In genomic region chr6:106772270-106773142, GRCh38 we compare ENCODE assay signal across 21 cellular contexts.
"Had no signal": no experiment of that assay in that cellular context is flagged by ENCODE, and none has a peak within 500 bp of the region (broad histone marks: within the 10 kb centered on the region; RNA-seq: fewer than 3 reads in every experiment).

No MANE protein-coding gene starts in this region.

- H3K9me3 Mint-ChIP-seq: activated T-cell treated with anti-CD3 and anti-CD28 coated beads, Interleukin-2, amount 50 U/mL, for 4 hours; central memory CD8-positive, alpha-beta T cell; natural killer cell had no signal

- H3K4me1 ChIP-seq: colonic mucosa, left ventricle myocardium inferior had no signal

- H3K36me3 Mint-ChIP-seq: activated naive CD4-positive, alpha-beta T cell treated with anti-CD3 and anti-CD28 coated beads, Interleukin-2, amount 10 ng/mL, durations not matched to agents 7 days and 5 days; natural killer cell had no signal

- ATAC-seq: activated naive CD8-positive, alpha-beta T cell treated with anti-CD3 and anti-CD28 coated beads, Interleukin-2, amount 50 U/mL, for 24 hours; activated T-cell treated with anti-CD3 and anti-CD28 coated beads, Interleukin-2, amount 50 U/mL, for 4 hours; natural killer cell had no signal

- H3K27me3 ChIP-seq: brain microvascular endothelial cell, colonic mucosa, neutrophil, tibial artery had no signal

- H3K27me3 Mint-ChIP-seq: activated naive CD4-positive, alpha-beta T cell treated with anti-CD3 and anti-CD28 coated beads, Interleukin-2, amount 10 ng/mL, durations not matched to agents 7 days and 5 days had no signal

- H3K36me3 ChIP-seq: brain microvascular endothelial cell, colonic mucosa, left ventricle myocardium inferior, neutrophil, tibial artery had no signal

- H3K4me1 Mint-ChIP-seq: activated CD4-positive, alpha-beta T cell treated with anti-CD3 and anti-CD28 coated beads, Interleukin-2, amount 10 ng/mL, durations not matched to agents 7 days and 5 days; activated naive CD4-positive, alpha-beta T cell treated with anti-CD3 and anti-CD28 coated beads, Interleukin-2, amount 10 ng/mL, durations not matched to agents 7 days and 5 days; activated naive CD8-positive, alpha-beta T cell treated with anti-CD3 and anti-CD28 coated beads, Interleukin-2, amount 50 U/mL, for 24 hours; central memory CD8-positive, alpha-beta T cell; natural killer cell had no signal

- H3K4me3 Mint-ChIP-seq: activated CD4-positive, alpha-beta T cell treated with anti-CD3 and anti-CD28 coated beads, Interleukin-2, amount 10 ng/mL, durations not matched to agents 7 days and 5 days; activated naive CD4-positive, alpha-beta T cell treated with anti-CD3 and anti-CD28 coated beads, Interleukin-2, amount 10 ng/mL, durations not matched to agents 7 days and 5 days; activated naive CD8-positive, alpha-beta T cell treated with anti-CD3 and anti-CD28 coated beads, Interleukin-2, amount 50 U/mL, for 24 hours; activated T-cell treated with anti-CD3 and anti-CD28 coated beads, Interleukin-2, amount 50 U/mL, for 4 hours; central memory CD8-positive, alpha-beta T cell; endodermal cell; natural killer cell had no signal

- H3K4me3 ChIP-seq: colonic mucosa, left ventricle myocardium inferior, tibial artery had no signal

- FAIRE-seq: keratinocyte, urothelium cell line had no signal

- H3K9me3 ChIP-seq: colonic mucosa had no signal

- H3K27ac ChIP-seq: brain microvascular endothelial cell, colonic mucosa, left ventricle myocardium inferior, neutrophil, tibial artery had no signal

- H3K27ac Mint-ChIP-seq: activated CD4-positive, alpha-beta T cell treated with anti-CD3 and anti-CD28 coated beads, Interleukin-2, amount 10 ng/mL, durations not matched to agents 7 days and 5 days; activated naive CD4-positive, alpha-beta T cell treated with anti-CD3 and anti-CD28 coated beads, Interleukin-2, amount 10 ng/mL, durations not matched to agents 7 days and 5 days; activated naive CD8-positive, alpha-beta T cell treated with anti-CD3 and anti-CD28 coated beads, Interleukin-2, amount 50 U/mL, for 24 hours; endodermal cell; natural killer cell had no signal

- DNase-seq: activated CD4-positive, alpha-beta T cell treated with anti-CD3 and anti-CD28 coated beads, Interleukin-2, amount 10 ng/mL, durations not matched to agents 7 days and 5 days; activated CD8-positive, alpha-beta memory T cell treated with anti-CD3 and anti-CD28 coated beads, Interleukin-2, amount 50 U/mL, for 4 hours; activated effector memory CD4-positive, alpha-beta T cell treated with Interleukin-2 at 50 U/mL for 16 hours; activated naive CD4-positive, alpha-beta T cell treated with anti-CD3 and anti-CD28 coated beads, Interleukin-2, amount 10 ng/mL, durations not matched to agents 7 days and 5 days; activated naive CD8-positive, alpha-beta T cell treated with anti-CD3 and anti-CD28 coated beads, Interleukin-2, amount 50 U/mL, for 24 hours; activated T-cell treated with anti-CD3 and anti-CD28 coated beads, Interleukin-2, amount 50 U/mL, for 4 hours; anterior cingulate cortex; brain microvascular endothelial cell; colonic mucosa; endodermal cell; foreskin fibroblast; hypothalamus; left ventricle myocardium inferior; natural killer cell; stimulated activated CD4-positive, alpha-beta T cell treated with anti-CD3 and anti-CD28 coated beads, Interleukin-1b, Interleukin-23, amount 100 ng/mL, for 48 hours; stimulated activated naive CD4-positive, alpha-beta T cell treated with Interleukin-2 at 50 U/mL for 16 hours; tibial artery had no signal
